In genomic region chr13:47413112-47413511, GRCh38 we compare ENCODE assay signal across 1 cellular context.
TF ChIP-seq lines count a peak whose summit lies in the region.

No MANE protein-coding gene starts in this region.

TF ChIP-seq in WTC11, 78 proteins besides CTCF, POLR2A, EP300 and RAD21 (continued from another document):
- TF ChIP-seq ZSCAN18 (CRISPR knock-in tag; IDR thresholded peaks at IDR 0.05), result no peak
- TF ChIP-seq FOXK1 (CRISPR knock-in tag; IDR thresholded peaks at IDR 0.05), result no peak
- no peak for TF ChIP-seq NFATC4 (CRISPR knock-in tag; IDR thresholded peaks at IDR 0.05)
- TF ChIP-seq FOXP4 (CRISPR knock-in tag; IDR thresholded peaks at IDR 0.05), result no peak
- no peak for TF ChIP-seq ATF3 (CRISPR knock-in tag; conservative IDR thresholded peaks at IDR 0.05)
- no peak for TF ChIP-seq ZNF219 (CRISPR knock-in tag; IDR thresholded peaks at IDR 0.05; ENCODE audit: borderline replicate concordance)
- TF ChIP-seq NR1H2 (CRISPR knock-in tag; IDR thresholded peaks at IDR 0.05), result no peak
